Comparison of ENCODE assay signal across 17 cellular contexts in genomic region chr1:222543817-222544216, GRCh38. TPM values are rescaled to one million over a fixed set of nuclear protein-coding genes. Genes with fewer than 3 reads are reported as not detected.
DNase-seq lines count a peak whose midpoint lies in the region; ATAC-seq and TF ChIP-seq lines count a peak whose summit lies in the region.
"Had no signal": no experiment of that assay in that cellular context is flagged by ENCODE, and none has a peak within 500 bp of the region (broad histone marks: within the 10 kb centered on the region; RNA-seq: fewer than 3 reads in every experiment).

No MANE protein-coding gene starts in this region.

- DNase-seq in H7 (peak; percentile 62), NCI-H146 treated with DMSO at 0.1 percent for 48 hours (lab: John Stamatoyannopoulos, UW; ENCODE audit: unreplicated experiment) (peak; percentile 4), endodermal cell (peak; percentile 85), neural progenitor cell (ENCODE audit: low spot score) (peak; percentile 10), T-helper 9 cell (no peak)
- no peak for DNase-seq in activated T-cell treated with anti-CD3 and anti-CD28 coated beads, Interleukin-2, amount 50 U/mL, for 72 hours
- DNase-seq in activated naive CD8-positive, alpha-beta T cell treated with anti-CD3 and anti-CD28 coated beads, Interleukin-2, amount 50 U/mL, for 24 hours = no peak
- DNase-seq: CD4-positive, alpha-beta T cell; Karpas-422; MM.1S; NCI-H1105; NCI-H1930; NCI-H748 treated with DMSO at 0.1 percent for 48 hours; OCI-M1; SJCRH30 had no signal

- H3K27me3 ChIP-seq in H7 (ENCODE audit: control insufficient read depth, insufficient read depth, low read length) = no peaks in the 10 kb centered on the region
- no peaks in the 10 kb centered on the region for H3K27me3 ChIP-seq in endodermal cell (ENCODE audit: control insufficient read depth, insufficient read depth, low read length, poor library complexity, severe bottlenecking)
- no peaks in the 10 kb centered on the region for H3K27me3 ChIP-seq in neural progenitor cell
- H3K27me3 ChIP-seq: SJCRH30 had no signal

- H3K4me3 ChIP-seq in H7 (ENCODE audit: insufficient read depth, low read depth, low read length) (no peak overlapping the region), endodermal cell (ENCODE audit: low read length) (no peak overlapping the region), neural progenitor cell (no peak overlapping the region)
- H3K4me3 ChIP-seq: SJCRH30 had no signal

- H3K27ac ChIP-seq in endodermal cell (ENCODE audit: low read depth, low read length) (no peak overlapping the region), neural progenitor cell (no peak overlapping the region)
- H3K27ac ChIP-seq: SJCRH30 had no signal

- no peaks in the 10 kb centered on the region for H3K36me3 ChIP-seq in H7 (replicated peaks; ENCODE audit: control insufficient read depth, insufficient read depth, low read length)
- H3K36me3 ChIP-seq in endodermal cell (ENCODE audit: control insufficient read depth, insufficient read depth, low read length) = no peaks in the 10 kb centered on the region
- no peaks in the 10 kb centered on the region for H3K36me3 ChIP-seq in neural progenitor cell

- H3K9me3 Mint-ChIP-seq in endodermal cell (no peaks in the 10 kb centered on the region), neural progenitor cell (no peaks in the 10 kb centered on the region)
- H3K9me3 Mint-ChIP-seq in activated T-cell treated with anti-CD3 and anti-CD28 coated beads, Interleukin-2, amount 50 U/mL, for 72 hours = no peaks in the 10 kb centered on the region
- no peaks in the 10 kb centered on the region for H3K9me3 Mint-ChIP-seq in activated naive CD8-positive, alpha-beta T cell treated with anti-CD3 and anti-CD28 coated beads, Interleukin-2, amount 50 U/mL, for 24 hours
- H3K9me3 Mint-ChIP-seq: CD4-positive, alpha-beta T cell had no signal

- H3K9me3 ChIP-seq in endodermal cell (ENCODE audit: control insufficient read depth, low read length) (no peaks in the 10 kb centered on the region), neural progenitor cell (ENCODE audit: low read depth) (no peaks in the 10 kb centered on the region)
- H3K9me3 ChIP-seq: SJCRH30 had no signal

- no peaks in the 10 kb centered on the region for H3K27me3 Mint-ChIP-seq in endodermal cell (ENCODE audit: insufficient read depth)
- H3K27me3 Mint-ChIP-seq in neural progenitor cell (ENCODE audit: insufficient read depth, low read depth) = no peaks in the 10 kb centered on the region
- H3K27me3 Mint-ChIP-seq in activated T-cell treated with anti-CD3 and anti-CD28 coated beads, Interleukin-2, amount 50 U/mL, for 72 hours (ENCODE audit: low read depth) = peaks cover 29% of the 10 kb centered on the region
- H3K27me3 Mint-ChIP-seq in activated naive CD8-positive, alpha-beta T cell treated with anti-CD3 and anti-CD28 coated beads, Interleukin-2, amount 50 U/mL, for 24 hours = peaks cover 11% of the 10 kb centered on the region

- ATAC-seq in activated T-cell treated with anti-CD3 and anti-CD28 coated beads, Interleukin-2, amount 50 U/mL, for 72 hours (replicated peaks in 1 of 2) = no peak
- no peak for ATAC-seq in activated naive CD8-positive, alpha-beta T cell treated with anti-CD3 and anti-CD28 coated beads, Interleukin-2, amount 50 U/mL, for 24 hours

- H3K27ac Mint-ChIP-seq in endodermal cell = no peak overlapping the region
- H3K27ac Mint-ChIP-seq in neural progenitor cell = no peak overlapping the region
- H3K27ac Mint-ChIP-seq in activated T-cell treated with anti-CD3 and anti-CD28 coated beads, Interleukin-2, amount 50 U/mL, for 72 hours = no peak overlapping the region
- H3K27ac Mint-ChIP-seq in activated naive CD8-positive, alpha-beta T cell treated with anti-CD3 and anti-CD28 coated beads, Interleukin-2, amount 50 U/mL, for 24 hours = no peak overlapping the region
- H3K27ac Mint-ChIP-seq: B cell; CD4-positive, alpha-beta T cell had no signal

- H3K4me1 Mint-ChIP-seq in endodermal cell (peaks cover 21% of the 10 kb centered on the region), neural progenitor cell (peaks cover 28% of the 10 kb centered on the region)
- H3K4me1 Mint-ChIP-seq in activated T-cell treated with anti-CD3 and anti-CD28 coated beads, Interleukin-2, amount 50 U/mL, for 72 hours (ENCODE audit: low read depth) = no peaks in the 10 kb centered on the region
- no peaks in the 10 kb centered on the region for H3K4me1 Mint-ChIP-seq in activated naive CD8-positive, alpha-beta T cell treated with anti-CD3 and anti-CD28 coated beads, Interleukin-2, amount 50 U/mL, for 24 hours
- H3K4me1 Mint-ChIP-seq: B cell had no signal

- 93 to 94% methylated on average over 18 to 21 of the region's 21 CpGs for WGBS in endodermal cell (ENCODE audit: insufficient coverage in 1 of 2, insufficient read length in 1 of 2), 2 experiments

- TF ChIP-seq CTCF in endodermal cell (conservative IDR thresholded peaks at IDR 0.05) = peak; percentile 56
- no peak for TF ChIP-seq CTCF in neural progenitor cell (IDR thresholded peaks at IDR 0.05)

- no peaks in the 10 kb centered on the region for H4K20me1 ChIP-seq in neural progenitor cell (ENCODE audit: low read depth)

- H3K79me2 ChIP-seq in neural progenitor cell (ENCODE audit: low read depth) = no peaks in the 10 kb centered on the region

- H3K4me3 Mint-ChIP-seq in endodermal cell (no peak overlapping the region), neural progenitor cell (no peak overlapping the region)
- H3K4me3 Mint-ChIP-seq in activated T-cell treated with anti-CD3 and anti-CD28 coated beads, Interleukin-2, amount 50 U/mL, for 72 hours = no peak overlapping the region
- no peak overlapping the region for H3K4me3 Mint-ChIP-seq in activated naive CD8-positive, alpha-beta T cell treated with anti-CD3 and anti-CD28 coated beads, Interleukin-2, amount 50 U/mL, for 24 hours
- H3K4me3 Mint-ChIP-seq: B cell; CD4-positive, alpha-beta T cell had no signal

- H3K9ac ChIP-seq in endodermal cell (ENCODE audit: extremely low read depth, low read length, poor library complexity, severe bottlenecking) = no peak overlapping the region
- H3K9ac ChIP-seq in neural progenitor cell = no peak overlapping the region

- no peak overlapping the region for H2AFZ ChIP-seq in neural progenitor cell (replicated peaks)

- H3F3A ChIP-seq in neural progenitor cell (ENCODE audit: low read depth) = peaks cover 9% of the 10 kb centered on the region

- H3K36me3 Mint-ChIP-seq in endodermal cell (ENCODE audit: low read depth) = no peaks in the 10 kb centered on the region
- no peaks in the 10 kb centered on the region for H3K36me3 Mint-ChIP-seq in neural progenitor cell
- no peaks in the 10 kb centered on the region for H3K36me3 Mint-ChIP-seq in activated T-cell treated with anti-CD3 and anti-CD28 coated beads, Interleukin-2, amount 50 U/mL, for 72 hours (ENCODE audit: insufficient read depth in 2 of 2)
- no peaks in the 10 kb centered on the region for H3K36me3 Mint-ChIP-seq in activated naive CD8-positive, alpha-beta T cell treated with anti-CD3 and anti-CD28 coated beads, Interleukin-2, amount 50 U/mL, for 24 hours (ENCODE audit: low read depth)

- no peak overlapping the region for H3K4me2 ChIP-seq in neural progenitor cell

- H3K4me1 ChIP-seq in endodermal cell (ENCODE audit: control insufficient read depth, insufficient read depth, low read length) (no peaks in the 10 kb centered on the region), neural progenitor cell (peaks cover 18% of the 10 kb centered on the region)

RNA-seq across cellular contexts. Expression of gene HHIPL2, which starts 4.1 kb away (rescaled TPM):
- total RNA-seq in H7 (2014; rRNA removed; shearing (Covaris generic)) = 0.04 and 0.31 TPM in 2 replicates
- total RNA-seq in endodermal cell = 1 to 10 TPM in 1 of 2 donors, under 1 TPM in 1; 0.49 to 1.6 TPM
- 0.43 TPM for polyA plus RNA-seq in endodermal cell (2013, experiment 1 of 2)
- 0.91 TPM for polyA plus RNA-seq in endodermal cell (2013, experiment 2 of 2)
- total RNA-seq in neural progenitor cell (ENCODE audit: low replicate concordance) = 0.09 TPM in 1 of 2 replicates, not detected in the other
- under 1 TPM in 1 of 2 donors, not detected in 1; 0.56 TPM for total RNA-seq in activated T-cell treated with anti-CD3 and anti-CD28 coated beads, Interleukin-2, amount 50 U/mL, for 72 hours
- total RNA-seq: G401 had no signal

RNA-seq across cellular contexts. Expression of gene TAF1A, which starts 45.9 kb away (rescaled TPM):
- total RNA-seq in H7 (2014; rRNA removed; shearing (Covaris generic)) = 20.6 and 24.0 TPM in 2 replicates
- total RNA-seq in endodermal cell (10 to 100 TPM; 16.2 to 24.9 TPM), neural progenitor cell (ENCODE audit: low replicate concordance) (25.1 and 32.8 TPM in 2 replicates)
- polyA plus RNA-seq in endodermal cell (2013, experiment 1 of 2) = 22.9 TPM
- polyA plus RNA-seq in endodermal cell (2013, experiment 2 of 2) = 20.2 TPM
- 10 to 100 TPM; 12.0 to 15.1 TPM for total RNA-seq in activated T-cell treated with anti-CD3 and anti-CD28 coated beads, Interleukin-2, amount 50 U/mL, for 72 hours

Comparison
In these comparisons a context has a peak if more than half of its experiments do, and no peak if none do; other contexts are left out.
1. DNase-seq: peak in H7 (single experiment), NCI-H146 treated with DMSO at 0.1 percent for 48 hours (single experiment), endodermal cell (single experiment) and neural progenitor cell (single experiment); none in activated T-cell treated with anti-CD3 and anti-CD28 coated beads, Interleukin-2, amount 50 U/mL, for 72 hours (0 of 2), activated naive CD8-positive, alpha-beta T cell treated with anti-CD3 and anti-CD28 coated beads, Interleukin-2, amount 50 U/mL, for 24 hours (single experiment) and T-helper 9 cell (single experiment).